ENCODE assay signal across 8 cellular contexts in genomic region chr5:80408475-80408875, GRCh38. TPM values are rescaled to one million over a fixed set of nuclear protein-coding genes. Genes with fewer than 3 reads are reported as not detected.
DNase-seq lines count a peak whose midpoint lies in the region; ATAC-seq and TF ChIP-seq lines count a peak whose summit lies in the region.

No MANE protein-coding gene starts in this region.

- DNase-seq in BE2C (peak; percentile 90), NCI-H82 treated with DMSO at 0.1 percent for 48 hours (lab: John Stamatoyannopoulos, UW; ENCODE audit: unreplicated experiment) (peak; percentile 39), left cardiac atrium (peak; percentile 69), progenitor cell of endocrine pancreas (ENCODE audit: low spot score, unreplicated experiment) (peak; percentile 65), NCI-H2196 treated with DMSO at 0.1 percent for 48 hours (lab: John Stamatoyannopoulos, UW; ENCODE audit: unreplicated experiment) (no peak)

- H3K9me3 ChIP-seq in BE2C = no peaks in the 10 kb centered on the region

- peak overlapping the region; percentile 97 for H3K4me3 Mint-ChIP-seq in activated naive CD8-positive, alpha-beta T cell
- H3K4me3 Mint-ChIP-seq in progenitor cell of endocrine pancreas (ENCODE audit: low read depth) = peak overlapping the region; percentile 92

- H3K27ac Mint-ChIP-seq in activated naive CD8-positive, alpha-beta T cell = peak overlapping the region; percentile 5
- H3K27ac Mint-ChIP-seq in progenitor cell of endocrine pancreas = peak overlapping the region; percentile 98

- H3K36me3 ChIP-seq in BE2C = peaks cover 4% of the 10 kb centered on the region

- intact Hi-C loops in left cardiac atrium (cut with DNase I) = loop anchor here in 1 of 2 donors (10.0 kb wide), 1 partner anchor 324 kb away; no protein-coding TSS in a partner anchor

- peaks cover 26% of the 10 kb centered on the region for H3K4me1 Mint-ChIP-seq in activated naive CD8-positive, alpha-beta T cell (ENCODE audit: low read depth)
- H3K4me1 Mint-ChIP-seq in progenitor cell of endocrine pancreas (ENCODE audit: low read depth) = peaks cover 19% of the 10 kb centered on the region

- H3K27me3 Mint-ChIP-seq in activated naive CD8-positive, alpha-beta T cell = no peaks in the 10 kb centered on the region
- H3K27me3 Mint-ChIP-seq in progenitor cell of endocrine pancreas = no peaks in the 10 kb centered on the region

- ATAC-seq in GM18511 (IDR thresholded peaks at IDR 0.05; ENCODE audit: unreplicated experiment) = peak; percentile 49
- ATAC-seq in HG03135 (IDR thresholded peaks at IDR 0.05; ENCODE audit: unreplicated experiment) = peak; percentile 47
- peak; percentile 72 to 82 for ATAC-seq in left cardiac atrium

- peak overlapping the region; percentile 89 for H3K4me3 ChIP-seq in BE2C (ENCODE audit: low read depth, low read length)

- TF ChIP-seq CTCF in BE2C (IDR thresholded peaks at IDR 0.05; ENCODE audit: low read depth, low read length) (no peak; the same call in 1 of the 2 replicates), progenitor cell of endocrine pancreas (IDR thresholded peaks at IDR 0.05; ENCODE audit: unreplicated experiment) (no peak)

- H3K9me3 Mint-ChIP-seq in activated naive CD8-positive, alpha-beta T cell (ENCODE audit: low read depth) = no peaks in the 10 kb centered on the region
- H3K9me3 Mint-ChIP-seq in progenitor cell of endocrine pancreas (ENCODE audit: low read depth) = no peaks in the 10 kb centered on the region

- no peaks in the 10 kb centered on the region for H3K27me3 ChIP-seq in BE2C

- H3K36me3 Mint-ChIP-seq in activated naive CD8-positive, alpha-beta T cell = peaks cover 2% of the 10 kb centered on the region
- peaks cover 6% of the 10 kb centered on the region for H3K36me3 Mint-ChIP-seq in progenitor cell of endocrine pancreas (ENCODE audit: insufficient read depth)

- H3K4me1 ChIP-seq in BE2C = no peaks in the 10 kb centered on the region; the same call in 1 of the 2 replicates

RNA-seq across cellular contexts. Expression of gene ZFYVE16, which starts 0.6 kb away (rescaled TPM):
- polyA plus RNA-seq in BE2C (2012; ENCODE audit: insufficient read depth, insufficient read length, low read depth) = 18.5 TPM
- total RNA-seq in left cardiac atrium = 10 to 100 TPM; 37.7 to 45.5 TPM
- 74.4 and 82.3 TPM in 2 replicates for total RNA-seq in progenitor cell of endocrine pancreas
